12 cellular contexts compared by ENCODE assay signal in the genomic region with DNA sequence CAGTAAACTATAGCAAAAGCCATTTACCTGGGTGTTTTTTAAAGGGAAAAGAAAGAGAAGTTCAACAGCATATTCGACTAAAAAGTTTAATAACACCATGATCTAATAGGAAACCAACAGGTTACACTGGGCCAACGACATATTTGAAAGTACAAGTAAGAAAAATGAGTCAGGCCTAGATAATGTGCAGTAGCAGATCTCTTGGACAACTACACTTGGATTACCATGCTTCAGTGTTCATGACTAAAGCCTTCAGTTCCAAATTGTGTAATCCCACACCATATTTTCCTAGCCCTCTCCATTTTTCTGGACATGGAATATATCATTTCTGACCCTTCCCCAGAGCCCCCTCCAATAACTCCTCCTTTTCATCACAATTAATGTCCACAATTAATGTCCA.
DNase-seq lines count a peak whose midpoint lies in the region; ATAC-seq and TF ChIP-seq lines count a peak whose summit lies in the region.
"Had no signal": no experiment of that assay in that cellular context is flagged by ENCODE, and none has a peak within 500 bp of the region (broad histone marks: within the 10 kb centered on the region; RNA-seq: fewer than 3 reads in every experiment).

No MANE protein-coding gene starts in this region.

- H3K9me3 ChIP-seq in tibial artery: no peaks in the 10 kb centered on the region

- in situ Hi-C loops in brain microvascular endothelial cell (cut with HindIII; ENCODE audit: low pct_ligation_motif_present, low sequenced_read_pairs): no loop called here

- no peaks in the 10 kb centered on the region for H3K36me3 ChIP-seq in brain microvascular endothelial cell (replicated peaks)
- no peaks in the 10 kb centered on the region for H3K36me3 ChIP-seq in tibial artery

- no peak for ATAC-seq in HG03045 (IDR thresholded peaks at IDR 0.05; ENCODE audit: unreplicated experiment)
- ATAC-seq: WTC11 had no signal

- H3K27ac ChIP-seq in brain microvascular endothelial cell: peak overlapping the region; percentile 78
- H3K27ac ChIP-seq in tibial artery: no peak overlapping the region

- H3K27me3 ChIP-seq in brain microvascular endothelial cell (replicated peaks) (no peaks in the 10 kb centered on the region), tibial artery (no peaks in the 10 kb centered on the region)

- H3K4me3 ChIP-seq in brain microvascular endothelial cell (ENCODE audit: low read depth, low read length) (no peak overlapping the region), tibial artery (no peak overlapping the region)

- no peak for TF ChIP-seq CTCF in brain microvascular endothelial cell (IDR thresholded peaks at IDR 0.05; ENCODE audit: low read depth, low read length, missing control alignments)
- TF ChIP-seq CTCF in tibial artery (IDR thresholded peaks at IDR 0.05): no peak

- intact Hi-C loops in tibial artery (cut with DNase I; ENCODE audit: low total_unique reads): no loop called here

- DNase-seq in AG08396 (ENCODE audit: low spot score): peak; percentile 49
- DNase-seq in HS-5 (ENCODE audit: low read depth): peak; percentile 83
- DNase-seq in brain microvascular endothelial cell: peak; percentile 86
- DNase-seq in kidney glomerular epithelial cell (lab: John Stamatoyannopoulos, UW): peak; percentile 95
- DNase-seq in DMS114 treated with DMSO at 0.1 percent for 48 hours (lab: John Stamatoyannopoulos, UW; ENCODE audit: unreplicated experiment): no peak
- no peak for DNase-seq in SW480 (ENCODE audit: low spot score)
- DNase-seq in tibial artery: no peak
- DNase-seq: activated T-cell treated with anti-CD3 and anti-CD28 coated beads, Interleukin-2, amount 50 U/mL, for 48 hours; CD8-positive, alpha-beta memory T cell; Right ventricle myocardium superior had no signal

- H3K4me1 ChIP-seq in tibial artery: peaks cover 0 to 15% (median 3%) of the 10 kb centered on the region in 4 donors

Comparison
In these comparisons a context has a peak if more than half of its experiments do, and no peak if none do; other contexts are left out.
1. DNase-seq: peak in AG08396 (single experiment), HS-5 (single experiment), brain microvascular endothelial cell (single experiment) and kidney glomerular epithelial cell (single experiment); none in DMS114 treated with DMSO at 0.1 percent for 48 hours (single experiment), SW480 (single experiment) and tibial artery (0 of 2).